ENCODE assay signal across 18 cellular contexts in the genomic region with DNA sequence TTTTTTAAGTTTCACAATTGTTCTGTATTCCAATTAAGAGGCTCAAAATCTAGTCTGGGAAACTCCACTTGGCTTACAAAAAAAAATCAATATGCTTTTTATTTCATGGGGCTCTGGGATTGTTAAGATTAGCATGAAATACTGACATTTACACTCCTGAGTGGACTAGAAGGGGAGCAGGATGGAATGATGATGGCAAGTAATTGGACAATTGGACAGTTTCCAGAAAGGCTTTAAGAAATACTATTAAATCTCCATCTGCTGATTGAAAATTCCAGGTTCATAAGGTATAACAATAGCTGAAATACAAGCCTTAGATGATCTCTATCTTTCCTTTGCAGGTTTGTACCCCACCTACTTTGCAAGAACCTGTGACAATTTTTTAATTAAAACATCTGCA.
"Had no signal": no experiment of that assay in that cellular context is flagged by ENCODE, and none has a peak within 500 bp of the region (broad histone marks: within the 10 kb centered on the region; RNA-seq: fewer than 3 reads in every experiment).

No MANE protein-coding gene starts in this region.

- ATAC-seq: activated CD4-positive, CD25-positive, alpha-beta regulatory T cell treated with anti-CD3 and anti-CD28 coated beads, Interleukin-2, amount 50 U/mL, for 24 hours; activated naive CD4-positive, alpha-beta T cell treated with anti-CD3 and anti-CD28 coated beads, Interleukin-2, amount 50 U/mL, for 72 hours; activated T-cell treated with anti-CD3 and anti-CD28 coated beads, Interleukin-2, amount 50 U/mL, for 72 hours; right lobe of liver; stimulated activated naive CD8-positive, alpha-beta T cell treated with anti-CD3 and anti-CD28 coated beads, Interleukin-15, amount 100 ng/mL, for 72 hours had no signal

- DNase-seq: activated CD4-positive, alpha-beta T cell treated with anti-CD3 and anti-CD28 coated beads, Interleukin-2, amount 50 U/mL, for 1 hour; activated gamma-delta T cell; activated T-cell treated with anti-CD3 and anti-CD28 coated beads, Interleukin-2, amount 50 U/mL, for 72 hours; adrenal gland; immature natural killer cell; kidney glomerular epithelial cell; left ventricle myocardium inferior; mammary epithelial cell; midbrain; right lobe of liver; small intestine; stimulated activated CD4-positive, alpha-beta T cell treated with anti-CD3 and anti-CD28 coated beads, Interleukin-15, amount 100 ng/mL, for 24 hours; stimulated activated CD4-positive, alpha-beta T cell treated with anti-CD3 and anti-CD28 coated beads, Interleukin-2, amount 100 ng/mL, for 48 hours; stimulated activated naive CD8-positive, alpha-beta T cell treated with anti-CD3 and anti-CD28 coated beads, Interleukin-15, amount 100 ng/mL, for 72 hours; transverse colon; uterus had no signal
